8 cellular contexts compared by ENCODE assay signal in genomic region chr17:4738136-4739121, GRCh38. TPM values are rescaled to one million over a fixed set of nuclear protein-coding genes. Genes with fewer than 3 reads are reported as not detected.
DNase-seq lines count a peak whose midpoint lies in the region; ATAC-seq and TF ChIP-seq lines count a peak whose summit lies in the region.

No MANE protein-coding gene starts in this region.

- peaks cover 37% of the 10 kb centered on the region for H3K27me3 Mint-ChIP-seq in activated naive CD8-positive, alpha-beta T cell treated with anti-CD3 and anti-CD28 coated beads, Interleukin-2, amount 10 ng/mL, durations not matched to agents 7 days and 5 days

- H3K9ac ChIP-seq in HUES48 (ENCODE audit: low read depth, low read length) = no peak overlapping the region
- no peak overlapping the region for H3K9ac ChIP-seq in iPS-20b (ENCODE audit: low read depth, low read length)

- H3K36me3 Mint-ChIP-seq in activated naive CD8-positive, alpha-beta T cell treated with anti-CD3 and anti-CD28 coated beads, Interleukin-2, amount 10 ng/mL, durations not matched to agents 7 days and 5 days = no peaks in the 10 kb centered on the region

- H3K4me3 ChIP-seq in HUES48 (ENCODE audit: low read depth, low read length) = peak overlapping the region; percentile 70
- H3K4me3 ChIP-seq in iPS-20b (ENCODE audit: low read length) = peak overlapping the region; percentile 65
- H3K4me3 ChIP-seq in spleen = peak overlapping the region; percentile 60 to 91 (median 80)

- DNase-seq in activated naive CD8-positive, alpha-beta T cell treated with anti-CD3 and anti-CD28 coated beads, Interleukin-2, amount 10 ng/mL, durations not matched to agents 7 days and 5 days = no peak
- DNase-seq in spleen (peak; percentile 79), AG08396 (ENCODE audit: low spot score) (no peak), GM19240 (ENCODE audit: insufficient read length, low spot score) (no peak)

- H3K4me1 ChIP-seq in HUES48 (ENCODE audit: control insufficient read depth, insufficient read depth, low read length) = peaks cover 5% of the 10 kb centered on the region; the same call in 1 of the 2 replicates
- peaks cover 4% of the 10 kb centered on the region; the same call in 1 of the 2 replicates for H3K4me1 ChIP-seq in iPS-20b (ENCODE audit: insufficient read depth, low read length)
- H3K4me1 ChIP-seq in spleen = peaks cover 7 to 73% (median 40%) of the 10 kb centered on the region in 6 donors

- H3K9me3 Mint-ChIP-seq in activated naive CD8-positive, alpha-beta T cell treated with anti-CD3 and anti-CD28 coated beads, Interleukin-2, amount 10 ng/mL, durations not matched to agents 7 days and 5 days = no peaks in the 10 kb centered on the region

- no peaks in the 10 kb centered on the region for H3K9me3 ChIP-seq in HUES48 (ENCODE audit: control insufficient read depth, insufficient read depth, low read length)
- no peaks in the 10 kb centered on the region for H3K9me3 ChIP-seq in iPS-20b (ENCODE audit: insufficient read depth, low read depth, low read length)
- H3K9me3 ChIP-seq in spleen = no peaks in the 10 kb centered on the region

- no peak overlapping the region for H3K27ac Mint-ChIP-seq in activated naive CD8-positive, alpha-beta T cell treated with anti-CD3 and anti-CD28 coated beads, Interleukin-2, amount 10 ng/mL, durations not matched to agents 7 days and 5 days

- POLR2A ChIA-PET in activated naive CD8-positive, alpha-beta T cell treated with anti-CD3 and anti-CD28 coated beads, Interleukin-2, amount 10 ng/mL, durations not matched to agents 7 days and 5 days (lab: Charles Lee) = interaction anchor here (1.0 to 1.9 kb wide), 2 partner anchors 17 to 23 kb away, joined by 4 to 5 read pairs; no protein-coding TSS in a partner anchor

- H3K4me3 Mint-ChIP-seq in activated naive CD8-positive, alpha-beta T cell treated with anti-CD3 and anti-CD28 coated beads, Interleukin-2, amount 10 ng/mL, durations not matched to agents 7 days and 5 days = peak overlapping the region; percentile 72

- no peak for TF ChIP-seq CTCF in spleen (IDR thresholded peaks at IDR 0.05 in 8 of 11, conservative IDR thresholded peaks at IDR 0.05 in 3 of 11)

- H3K4me1 Mint-ChIP-seq in activated naive CD8-positive, alpha-beta T cell treated with anti-CD3 and anti-CD28 coated beads, Interleukin-2, amount 10 ng/mL, durations not matched to agents 7 days and 5 days = peaks cover 18% of the 10 kb centered on the region

- H3K27ac ChIP-seq in HUES48 (ENCODE audit: low read depth, low read length) (no peak overlapping the region), iPS-20b (ENCODE audit: low read length) (no peak overlapping the region), spleen (peak overlapping the region in 7 of 8 donors; percentile 52 to 87 (median 78))

- H3K36me3 ChIP-seq in HUES48 (ENCODE audit: control insufficient read depth, insufficient read depth, low read length) = no peaks in the 10 kb centered on the region
- no peaks in the 10 kb centered on the region for H3K36me3 ChIP-seq in iPS-20b (ENCODE audit: insufficient read depth, low read depth, low read length)
- H3K36me3 ChIP-seq in spleen = peaks cover 0 to 19% (median 0%) of the 10 kb centered on the region in 6 donors

- TF ChIP-seq POLR2A in spleen (IDR thresholded peaks at IDR 0.05) = no peak

- intact Hi-C loops in spleen (cut with DNase I; ENCODE audit: low total_unique reads) = loop anchor here (10.0 kb wide), 1 partner anchor 46 kb away; the partner anchor contains the start of genes GLTPD2 and VMO1

- peak; percentile 24 for ATAC-seq in activated naive CD8-positive, alpha-beta T cell treated with anti-CD3 and anti-CD28 coated beads, Interleukin-2, amount 10 ng/mL, durations not matched to agents 7 days and 5 days (ENCODE audit: low read depth)
- no peak for ATAC-seq in HG03139 (IDR thresholded peaks at IDR 0.05; ENCODE audit: unreplicated experiment)
- no peak for ATAC-seq in GM18498 (IDR thresholded peaks at IDR 0.05; ENCODE audit: unreplicated experiment)

- 17 to 29% (median 21%) methylated on average over 26 to 41 of the region's 41 CpGs for WGBS in spleen, 5 donors

- H3K27me3 ChIP-seq in HUES48 (ENCODE audit: control insufficient read depth, insufficient read depth, low read length) = peaks cover 81% of the 10 kb centered on the region
- H3K27me3 ChIP-seq in iPS-20b (ENCODE audit: insufficient read depth, low read length) = peaks cover 78% of the 10 kb centered on the region
- peaks cover 0 to 35% (median 0%) of the 10 kb centered on the region in 7 donors for H3K27me3 ChIP-seq in spleen (replicated peaks in 1 of 7)

RNA-seq across cellular contexts. Expression of gene ZMYND15, which starts 1.2 kb away (rescaled TPM):
- total RNA-seq in activated naive CD8-positive, alpha-beta T cell treated with anti-CD3 and anti-CD28 coated beads, Interleukin-2, amount 10 ng/mL, durations not matched to agents 7 days and 5 days = under 1 TPM in 1 of 2 experiments, not detected in 1; 0.17 TPM
- total RNA-seq in spleen = 10 to 100 TPM in 1 of 7 donors, 1 to 10 TPM in 6; 3.8 to 11.5 (median 5.2) TPM
- polyA plus RNA-seq in spleen = 1 to 10 TPM; 1.8 to 3.1 (median 2.2) TPM

RNA-seq across cellular contexts. Expression of gene CXCL16, which starts 1.3 kb away (rescaled TPM):
- total RNA-seq in activated naive CD8-positive, alpha-beta T cell treated with anti-CD3 and anti-CD28 coated beads, Interleukin-2, amount 10 ng/mL, durations not matched to agents 7 days and 5 days = 1 to 10 TPM; 2.7 to 3.0 TPM
- 100 to 1,000 TPM in 1 of 7 donors, 10 to 100 TPM in 6; 45.5 to 104 (median 70.5) TPM for total RNA-seq in spleen
- 10 to 100 TPM; 11.5 to 29.0 (median 17.2) TPM for polyA plus RNA-seq in spleen

RNA-seq across cellular contexts. Expression of gene MED11, which starts 7.2 kb away (rescaled TPM):
- total RNA-seq in activated naive CD8-positive, alpha-beta T cell treated with anti-CD3 and anti-CD28 coated beads, Interleukin-2, amount 10 ng/mL, durations not matched to agents 7 days and 5 days = 10 to 100 TPM; 29.4 to 32.2 TPM
- total RNA-seq in spleen = 10 to 100 TPM; 17.1 to 42.7 (median 22.3) TPM
- polyA plus RNA-seq in spleen = 10 to 100 TPM; 42.9 to 47.1 (median 43.8) TPM

RNA-seq across cellular contexts. Expression of gene ARRB2, which starts 28.0 kb away (rescaled TPM):
- total RNA-seq in activated naive CD8-positive, alpha-beta T cell treated with anti-CD3 and anti-CD28 coated beads, Interleukin-2, amount 10 ng/mL, durations not matched to agents 7 days and 5 days = 100 to 1,000 TPM; 325 to 330 TPM
- 100 to 1,000 TPM; 117 to 416 (median 226) TPM for total RNA-seq in spleen
- polyA plus RNA-seq in spleen = 100 to 1,000 TPM in 2 of 3 donors, 10 to 100 TPM in 1; 61.4 to 127 (median 120) TPM

RNA-seq across cellular contexts. Expression of gene TM4SF5, which starts 33.3 kb away (rescaled TPM):
- total RNA-seq in activated naive CD8-positive, alpha-beta T cell treated with anti-CD3 and anti-CD28 coated beads, Interleukin-2, amount 10 ng/mL, durations not matched to agents 7 days and 5 days = not detected
- not detected for total RNA-seq in spleen
- not detected for polyA plus RNA-seq in spleen

Comparison
In these comparisons a context has a peak if more than half of its experiments do, and no peak if none do; other contexts are left out.
1. H3K27ac ChIP-seq: peak in spleen (7 of 8); none in HUES48 (single experiment) and iPS-20b (single experiment).
2. RNA of gene ZMYND15, which starts 1.2 kb away (total RNA-seq): 3.8 to 11.5 TPM in spleen; 0.17 TPM in activated naive CD8-positive, alpha-beta T cell treated with anti-CD3 and anti-CD28 coated beads, Interleukin-2, amount 10 ng/mL, durations not matched to agents 7 days and 5 days; every median in the first group is over 4 times any median in the second.
3. RNA of gene CXCL16, which starts 1.3 kb away (total RNA-seq): 45.5 to 104 TPM in spleen; 2.7 to 3.0 TPM in activated naive CD8-positive, alpha-beta T cell treated with anti-CD3 and anti-CD28 coated beads, Interleukin-2, amount 10 ng/mL, durations not matched to agents 7 days and 5 days; every median in the first group is over 10 times any median in the second.
4. Peak in every context shown above with its lines, with median percentiles within 50 percentile points of each other: H3K4me3 ChIP-seq.